In the genomic region with DNA sequence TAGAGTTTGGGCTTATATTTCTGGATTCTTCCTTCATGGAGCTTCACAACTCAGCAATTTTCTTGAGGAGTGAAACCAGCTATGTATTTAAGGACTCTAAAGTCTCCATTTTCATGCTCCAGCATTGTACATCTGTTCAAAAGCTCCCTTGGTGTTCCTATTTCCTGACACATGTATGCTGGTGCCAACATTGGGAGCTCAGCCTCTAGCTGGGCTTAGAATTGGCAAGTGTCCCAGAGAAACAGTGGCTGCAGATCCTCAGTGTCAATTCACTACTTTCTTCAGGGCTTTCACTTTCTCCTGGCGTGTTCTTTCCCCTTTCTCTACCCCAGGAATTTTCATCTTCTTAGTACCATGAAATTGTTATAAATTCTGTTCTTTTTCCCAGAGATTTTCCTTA, we compare ENCODE assay signal across 10 cellular contexts.
DNase-seq lines count a peak whose midpoint lies in the region; ATAC-seq and TF ChIP-seq lines count a peak whose summit lies in the region.
"Had no signal": no experiment of that assay in that cellular context is flagged by ENCODE, and none has a peak within 500 bp of the region (broad histone marks: within the 10 kb centered on the region; RNA-seq: fewer than 3 reads in every experiment).

No MANE protein-coding gene starts in this region.

- DNase-seq in ELR (ENCODE audit: low read depth), result peak; percentile 2
- peak; percentile 56 for DNase-seq in NCI-H2196 treated with DMSO at 0.1 percent for 48 hours (lab: John Stamatoyannopoulos, UW; ENCODE audit: unreplicated experiment)
- DNase-seq in fibroblast of gingiva (ENCODE audit: low read depth), result peak; percentile 70
- DNase-seq in pons (ENCODE audit: low spot score), result peak; percentile 78
- no peak for DNase-seq in HuH-7.5 (ENCODE audit: low spot score)
- DNase-seq in GM20000 (ENCODE audit: low spot score), result no peak
- DNase-seq: H7, T-cell had no signal

- TF ChIP-seq CTCF in GM20000 (IDR thresholded peaks at IDR 0.05; ENCODE audit: extremely low read depth, missing control alignments), result no peak

- ATAC-seq in GM19467 (IDR thresholded peaks at IDR 0.05; ENCODE audit: unreplicated experiment) (no peak), GM21717 (IDR thresholded peaks at IDR 0.05; ENCODE audit: unreplicated experiment) (no peak)
- ATAC-seq: T-cell had no signal

Comparison
In these comparisons a context has a peak if more than half of its experiments do, and no peak if none do; other contexts are left out.
1. DNase-seq: peak in ELR (single experiment), NCI-H2196 treated with DMSO at 0.1 percent for 48 hours (single experiment), fibroblast of gingiva (single experiment) and pons (single experiment); none in HuH-7.5 (single experiment) and GM20000 (single experiment).